In genomic region chr16:30054959-30055553, GRCh38 we compare ENCODE assay signal across 1 cellular context.
TF ChIP-seq lines count a peak whose summit lies in the region.

No MANE protein-coding gene starts in this region.

TF ChIP-seq in GM23338, 12 proteins besides CTCF, POLR2A, EP300 and RAD21 (continued from another document):
- no peak; the same call in 1 of the 2 replicates for TF ChIP-seq ETS1 (IDR thresholded peaks at IDR 0.05)
- no peak for TF ChIP-seq EZH2phosphoT487 (IDR thresholded peaks at IDR 0.05; ENCODE audit: unreplicated experiment)
- TF ChIP-seq EZH2 (IDR thresholded peaks at IDR 0.05; ENCODE audit: low read depth, unreplicated experiment), result no peak
- no peak for TF ChIP-seq ZNF114 (CRISPR knock-in tag; IDR thresholded peaks at IDR 0.05)
- TF ChIP-seq STAT1 (IDR thresholded peaks at IDR 0.05; ENCODE audit: unreplicated experiment), result no peak
- TF ChIP-seq JUNB (IDR thresholded peaks at IDR 0.05; ENCODE audit: unreplicated experiment), result no peak
- no peak for TF ChIP-seq ZNF331 (CRISPR knock-in tag; IDR thresholded peaks at IDR 0.05; ENCODE audit: low read depth)
- no peak for TF ChIP-seq POLR2AphosphoS5 (IDR thresholded peaks at IDR 0.05; ENCODE audit: low read depth)
- no peak for TF ChIP-seq REST (IDR thresholded peaks at IDR 0.05; ENCODE audit: unreplicated experiment)
- no peak for TF ChIP-seq NANOG (IDR thresholded peaks at IDR 0.05; ENCODE audit: borderline replicate concordance)
